In the genomic region with DNA sequence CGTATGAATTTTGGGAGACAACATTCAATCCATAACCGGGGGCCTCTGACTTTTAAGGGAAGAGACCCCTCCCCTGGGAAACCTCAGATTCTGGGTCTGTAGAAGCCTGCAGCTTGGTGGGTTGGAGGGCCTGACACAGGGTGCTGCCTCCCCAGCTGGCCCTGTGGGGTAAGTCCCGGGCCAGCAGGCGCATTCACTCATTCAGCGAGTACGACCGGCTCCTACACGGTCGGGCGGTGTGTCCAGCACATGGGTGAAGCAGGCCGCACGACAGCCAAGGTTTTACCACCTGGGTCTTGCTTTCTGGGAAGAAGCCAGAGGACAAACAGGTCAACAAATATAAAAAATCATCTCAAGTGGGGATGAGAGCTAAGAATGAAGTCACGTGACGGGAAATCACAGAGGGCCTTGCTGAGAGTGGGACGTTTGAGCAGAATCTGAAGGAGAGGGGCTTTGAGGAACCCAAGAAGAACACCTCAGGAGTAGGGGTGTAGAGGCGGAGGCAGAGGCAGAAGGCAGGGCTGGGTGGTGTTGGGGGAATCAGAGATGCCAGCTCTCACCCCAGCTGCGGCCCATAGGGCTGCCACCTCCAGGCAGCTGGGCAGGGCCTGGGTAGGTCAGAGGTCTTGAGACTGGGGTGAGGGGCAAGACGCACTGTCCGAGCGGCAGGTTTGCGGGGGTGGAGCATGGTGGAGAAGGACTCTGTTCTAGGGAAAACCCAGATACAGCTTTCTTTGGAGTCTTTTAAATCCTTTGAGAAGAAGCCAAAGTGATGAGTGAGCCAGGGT, we compare ENCODE assay signal across 12 cellular contexts.
DNase-seq lines count a peak whose midpoint lies in the region; ATAC-seq and TF ChIP-seq lines count a peak whose summit lies in the region.
"Had no signal": no experiment of that assay in that cellular context is flagged by ENCODE, and none has a peak within 500 bp of the region (broad histone marks: within the 10 kb centered on the region; RNA-seq: fewer than 3 reads in every experiment).

No MANE protein-coding gene starts in this region.

- H3K9me3 ChIP-seq in CD8-positive, alpha-beta T cell (ENCODE audit: low read length), result no peaks in the 10 kb centered on the region
- H3K9me3 ChIP-seq in osteoblast (ENCODE audit: low read depth, low read length), result no peaks in the 10 kb centered on the region
- H3K9me3 ChIP-seq in PC-9 (ENCODE audit: insufficient read depth, low read depth), result no peaks in the 10 kb centered on the region
- H3K9me3 ChIP-seq: BE2C, HAP-1 had no signal

- no peak overlapping the region for H3K4me2 ChIP-seq in osteoblast (ENCODE audit: insufficient read depth, low read length)
- H3K4me2 ChIP-seq in PC-9, result no peak overlapping the region

- intact Hi-C loops in CD8-positive, alpha-beta T cell (cut with DNase I, micrococcal nuclease), result no loop called here
- intact Hi-C loops in PC-9 (cut with micrococcal nuclease; ENCODE audit: unreplicated experiment), result no loop called here

- H3K36me3 Mint-ChIP-seq in CD8-positive, alpha-beta T cell, result no peaks in the 10 kb centered on the region
- H3K36me3 Mint-ChIP-seq in chondrocyte (ENCODE audit: low read depth), result no peaks in the 10 kb centered on the region
- H3K36me3 Mint-ChIP-seq: CD14-positive monocyte had no signal

- no peaks in the 10 kb centered on the region for H4K20me1 ChIP-seq in osteoblast (ENCODE audit: insufficient read depth, low read length)
- no peaks in the 10 kb centered on the region for H4K20me1 ChIP-seq in PC-9 (ENCODE audit: insufficient read depth)

- peak overlapping the region; percentile 49 for H3K27ac Mint-ChIP-seq in CD8-positive, alpha-beta T cell
- H3K27ac Mint-ChIP-seq in chondrocyte (ENCODE audit: unreplicated experiment), result no peak overlapping the region

- TF ChIP-seq CTCF in CD8-positive, alpha-beta T cell (IDR thresholded peaks at IDR 0.05), result no peak
- TF ChIP-seq CTCF in chondrocyte (IDR thresholded peaks at IDR 0.05) (no peak), osteoblast (IDR thresholded peaks at IDR 0.05; ENCODE audit: extremely low read depth, low read depth, low read length) (no peak), PC-9 (conservative IDR thresholded peaks at IDR 0.05) (no peak)

- BruUV-seq in PC-9 (replicated peaks; lab: Mats Ljungman, UMichigan), result no TSS peak

- H2AFZ ChIP-seq in osteoblast (ENCODE audit: low read length), result no peak overlapping the region
- no peak overlapping the region for H2AFZ ChIP-seq in PC-9

- no peak overlapping the region for H3K27ac ChIP-seq in CD8-positive, alpha-beta T cell (ENCODE audit: low read depth, low read length)
- H3K27ac ChIP-seq in osteoblast (ENCODE audit: low read depth, low read length), result no peak overlapping the region
- H3K27ac ChIP-seq in PC-9, result no peak overlapping the region

- H3K27me3 Mint-ChIP-seq in CD8-positive, alpha-beta T cell (ENCODE audit: low read depth), result peaks cover 2% of the 10 kb centered on the region
- H3K27me3 Mint-ChIP-seq in chondrocyte (ENCODE audit: low read depth), result no peaks in the 10 kb centered on the region

- H3K4me3 ChIP-seq in CD8-positive, alpha-beta T cell (ENCODE audit: low read depth, low read length), result no peak overlapping the region
- no peak overlapping the region for H3K4me3 ChIP-seq in osteoblast (ENCODE audit: insufficient read depth, low read length)
- H3K4me3 ChIP-seq in PC-9, result no peak overlapping the region
- H3K4me3 ChIP-seq: HAP-1 had no signal

- H3K4me1 Mint-ChIP-seq in CD8-positive, alpha-beta T cell (ENCODE audit: low read depth), result no peaks in the 10 kb centered on the region
- H3K4me1 Mint-ChIP-seq in chondrocyte (ENCODE audit: low read depth), result no peaks in the 10 kb centered on the region

- POLR2A ChIA-PET in CD8-positive, alpha-beta T cell (lab: Charles Lee), result no interaction called here
- POLR2A ChIA-PET in PC-9 (lab: Charles Lee; ENCODE audit: unreplicated experiment), result no interaction called here

- ATAC-seq in CD8-positive, alpha-beta T cell, result no peak

- H3K79me2 ChIP-seq in osteoblast (ENCODE audit: insufficient read depth, low read length), result no peaks in the 10 kb centered on the region
- H3K79me2 ChIP-seq in PC-9 (ENCODE audit: low read depth), result no peaks in the 10 kb centered on the region

- H3K9me2 ChIP-seq in PC-9 (ENCODE audit: insufficient read depth), result no peaks in the 10 kb centered on the region

- H3K4me3 Mint-ChIP-seq in CD8-positive, alpha-beta T cell, result no peak overlapping the region
- H3K4me3 Mint-ChIP-seq in chondrocyte (ENCODE audit: unreplicated experiment), result no peak overlapping the region

- no peaks in the 10 kb centered on the region for H3K27me3 ChIP-seq in CD8-positive, alpha-beta T cell (ENCODE audit: insufficient read depth, low read length)
- H3K27me3 ChIP-seq in osteoblast (ENCODE audit: insufficient read depth, low read length) (no peaks in the 10 kb centered on the region), PC-9 (ENCODE audit: insufficient read depth, low read depth) (peaks cover 86% of the 10 kb centered on the region)
- H3K27me3 ChIP-seq: BE2C had no signal

- H3K4me1 ChIP-seq in CD8-positive, alpha-beta T cell (ENCODE audit: insufficient read depth, low read length), result no peaks in the 10 kb centered on the region
- H3K4me1 ChIP-seq in osteoblast (ENCODE audit: insufficient read depth, low read length) (no peaks in the 10 kb centered on the region), PC-9 (replicated peaks; ENCODE audit: insufficient read depth) (no peaks in the 10 kb centered on the region)
- H3K4me1 ChIP-seq: HAP-1 had no signal

- no peaks in the 10 kb centered on the region for H3K36me3 ChIP-seq in CD8-positive, alpha-beta T cell (ENCODE audit: insufficient read depth, low read length)
- no peaks in the 10 kb centered on the region for H3K36me3 ChIP-seq in osteoblast (ENCODE audit: insufficient read depth, low read length)
- no peaks in the 10 kb centered on the region for H3K36me3 ChIP-seq in PC-9 (ENCODE audit: low read depth)
- H3K36me3 ChIP-seq: BE2C, HAP-1 had no signal

- H3F3A ChIP-seq in PC-9 (ENCODE audit: insufficient read depth, low read depth), result no peaks in the 10 kb centered on the region

- CTCF ChIA-PET in CD8-positive, alpha-beta T cell (lab: Charles Lee), result no interaction called here
- CTCF ChIA-PET in PC-9 (lab: Charles Lee), result no interaction called here

- peak; percentile 12 for DNase-seq in AG08395 (ENCODE audit: low spot score)
- DNase-seq in CD8-positive, alpha-beta T cell, result no peak
- DNase-seq in chondrocyte (ENCODE audit: low spot score), result peak; percentile 59
- DNase-seq in osteoblast (ENCODE audit: insufficient read length, low spot score, missing footprints), result peak; percentile 69
- DNase-seq in NCI-H1417 (lab: John Stamatoyannopoulos, UW), result no peak
- no peak for DNase-seq in PC-9
- no peak for DNase-seq in CD1c-positive myeloid dendritic cell (ENCODE audit: extremely low spot score)
- DNase-seq: BE2C, DMS53, GF-D8 had no signal

- no peaks in the 10 kb centered on the region for H3K9me3 Mint-ChIP-seq in CD8-positive, alpha-beta T cell
- no peaks in the 10 kb centered on the region for H3K9me3 Mint-ChIP-seq in chondrocyte (ENCODE audit: low read depth)

Comparison
In these comparisons a context has a peak if more than half of its experiments do, and no peak if none do; other contexts are left out.
1. DNase-seq: peak in AG08395 (single experiment), chondrocyte (single experiment) and osteoblast (single experiment); none in CD8-positive, alpha-beta T cell (0 of 7), NCI-H1417 (0 of 3), PC-9 (0 of 2) and CD1c-positive myeloid dendritic cell (single experiment).